1 cellular context compared by ENCODE assay signal in the genomic region with DNA sequence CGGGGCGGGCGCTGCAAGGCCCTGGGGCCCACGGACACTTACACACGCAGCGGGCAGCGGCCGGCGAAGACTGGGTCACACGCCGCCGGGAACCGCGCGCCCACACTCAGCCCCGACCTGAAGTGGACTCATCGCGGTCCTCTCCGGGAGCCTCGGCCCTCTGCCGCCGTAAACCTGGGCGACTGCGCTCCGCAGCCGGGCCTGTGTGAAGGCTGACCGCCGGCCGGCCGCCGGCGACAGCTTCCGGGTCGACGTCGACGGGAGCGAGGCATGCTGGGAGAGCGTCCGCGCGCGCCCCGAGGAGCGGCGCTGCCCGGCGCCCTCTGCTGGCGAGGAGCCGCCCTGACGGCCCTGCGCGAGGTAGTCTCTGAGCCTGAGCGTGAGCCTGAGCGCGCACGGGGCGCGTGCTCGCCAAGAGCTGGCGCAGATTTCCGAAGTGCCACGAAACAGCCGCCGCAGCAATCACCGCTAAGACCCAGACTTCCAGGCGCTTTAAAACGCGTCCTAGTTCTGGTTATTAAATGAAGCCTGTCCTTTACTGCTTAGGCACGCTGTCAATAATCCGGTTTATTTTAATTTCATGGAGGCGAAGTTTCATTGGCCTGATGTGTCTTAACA.
TF ChIP-seq lines count a peak whose summit lies in the region.

A gene with protein sequence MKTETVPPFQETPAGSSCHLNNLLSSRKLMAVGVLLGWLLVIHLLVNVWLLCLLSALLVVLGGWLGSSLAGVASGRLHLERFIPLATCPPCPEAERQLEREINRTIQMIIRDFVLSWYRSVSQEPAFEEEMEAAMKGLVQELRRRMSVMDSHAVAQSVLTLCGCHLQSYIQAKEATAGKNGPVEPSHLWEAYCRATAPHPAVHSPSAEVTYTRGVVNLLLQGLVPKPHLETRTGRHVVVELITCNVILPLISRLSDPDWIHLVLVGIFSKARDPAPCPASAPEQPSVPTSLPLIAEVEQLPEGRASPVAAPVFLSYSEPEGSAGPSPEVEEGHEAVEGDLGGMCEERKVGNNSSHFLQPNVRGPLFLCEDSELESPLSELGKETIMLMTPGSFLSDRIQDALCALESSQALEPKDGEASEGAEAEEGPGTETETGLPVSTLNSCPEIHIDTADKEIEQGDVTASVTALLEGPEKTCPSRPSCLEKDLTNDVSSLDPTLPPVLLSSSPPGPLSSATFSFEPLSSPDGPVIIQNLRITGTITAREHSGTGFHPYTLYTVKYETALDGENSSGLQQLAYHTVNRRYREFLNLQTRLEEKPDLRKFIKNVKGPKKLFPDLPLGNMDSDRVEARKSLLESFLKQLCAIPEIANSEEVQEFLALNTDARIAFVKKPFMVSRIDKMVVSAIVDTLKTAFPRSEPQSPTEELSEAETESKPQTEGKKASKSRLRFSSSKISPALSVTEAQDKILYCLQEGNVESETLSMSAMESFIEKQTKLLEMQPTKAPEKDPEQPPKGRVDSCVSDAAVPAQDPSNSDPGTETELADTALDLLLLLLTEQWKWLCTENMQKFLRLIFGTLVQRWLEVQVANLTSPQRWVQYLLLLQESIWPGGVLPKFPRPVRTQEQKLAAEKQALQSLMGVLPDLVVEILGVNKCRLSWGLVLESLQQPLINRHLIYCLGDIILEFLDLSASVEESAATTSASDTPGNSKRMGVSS (minus strand): TSS at position 242 of the 618 bp plus-strand sequence. CDS start 540 bp downstream, outside the sequence.

TF ChIP-seq in HEK293, 187 proteins besides CTCF, POLR2A, EP300 and RAD21 (continued from another document and continues in another):
- TF ChIP-seq, protein P1, sequence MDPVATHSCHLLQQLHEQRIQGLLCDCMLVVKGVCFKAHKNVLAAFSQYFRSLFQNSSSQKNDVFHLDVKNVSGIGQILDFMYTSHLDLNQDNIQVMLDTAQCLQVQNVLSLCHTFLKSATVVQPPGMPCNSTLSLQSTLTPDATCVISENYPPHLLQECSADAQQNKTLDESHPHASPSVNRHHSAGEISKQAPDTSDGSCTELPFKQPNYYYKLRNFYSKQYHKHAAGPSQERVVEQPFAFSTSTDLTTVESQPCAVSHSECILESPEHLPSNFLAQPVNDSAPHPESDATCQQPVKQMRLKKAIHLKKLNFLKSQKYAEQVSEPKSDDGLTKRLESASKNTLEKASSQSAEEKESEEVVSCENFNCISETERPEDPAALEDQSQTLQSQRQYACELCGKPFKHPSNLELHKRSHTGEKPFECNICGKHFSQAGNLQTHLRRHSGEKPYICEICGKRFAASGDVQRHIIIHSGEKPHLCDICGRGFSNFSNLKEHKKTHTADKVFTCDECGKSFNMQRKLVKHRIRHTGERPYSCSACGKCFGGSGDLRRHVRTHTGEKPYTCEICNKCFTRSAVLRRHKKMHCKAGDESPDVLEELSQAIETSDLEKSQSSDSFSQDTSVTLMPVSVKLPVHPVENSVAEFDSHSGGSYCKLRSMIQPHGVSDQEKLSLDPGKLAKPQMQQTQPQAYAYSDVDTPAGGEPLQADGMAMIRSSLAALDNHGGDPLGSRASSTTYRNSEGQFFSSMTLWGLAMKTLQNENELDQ (tag by site-specific recombination; IDR thresholded peaks at IDR 0.05; ENCODE audit: low read depth): no peak
- TF ChIP-seq ZNF221 (tag by site-specific recombination; IDR thresholded peaks at IDR 0.05; ENCODE audit: borderline replicate concordance) (no peak), ZNF48 (tag by site-specific recombination; IDR thresholded peaks at IDR 0.05) (no peak), GLIS1 (tag by site-specific recombination; IDR thresholded peaks at IDR 0.05) (no peak), ZFP41 (tag by site-specific recombination; IDR thresholded peaks at IDR 0.05; ENCODE audit: borderline replicate concordance) (no peak), ZFP37 (tag by site-specific recombination; IDR thresholded peaks at IDR 0.05) (no peak), ZNF623 (tag by site-specific recombination; IDR thresholded peaks at IDR 0.05) (no peak), ZNF184 (tag by site-specific recombination; IDR thresholded peaks at IDR 0.05) (no peak), ZNF157 (tag by site-specific recombination; IDR thresholded peaks at IDR 0.05) (no peak), ZNF248 (tag by site-specific recombination; IDR thresholded peaks at IDR 0.05) (no peak), ZNF777 (tag by site-specific recombination; IDR thresholded peaks at IDR 0.05; ENCODE audit: borderline replicate concordance) (no peak), ZNF24 (tag by site-specific recombination; IDR thresholded peaks at IDR 0.05) (no peak), ZFP69B (tag by site-specific recombination; IDR thresholded peaks at IDR 0.05) (0 out of 2 replicates have a peak, but pooled peaks have one; percentile 54), YY1 (tag by site-specific recombination; IDR thresholded peaks at IDR 0.05) (peak; percentile 51), ZBTB8A (tag by site-specific recombination; IDR thresholded peaks at IDR 0.05) (no peak), OVOL3 (tag by site-specific recombination; IDR thresholded peaks at IDR 0.05) (no peak), ZNF785 (tag by site-specific recombination; IDR thresholded peaks at IDR 0.05) (no peak), ZNF341 (tag by site-specific recombination; IDR thresholded peaks at IDR 0.05; ENCODE audit: low read depth) (no peak)
- TF ChIP-seq, protein P2, sequence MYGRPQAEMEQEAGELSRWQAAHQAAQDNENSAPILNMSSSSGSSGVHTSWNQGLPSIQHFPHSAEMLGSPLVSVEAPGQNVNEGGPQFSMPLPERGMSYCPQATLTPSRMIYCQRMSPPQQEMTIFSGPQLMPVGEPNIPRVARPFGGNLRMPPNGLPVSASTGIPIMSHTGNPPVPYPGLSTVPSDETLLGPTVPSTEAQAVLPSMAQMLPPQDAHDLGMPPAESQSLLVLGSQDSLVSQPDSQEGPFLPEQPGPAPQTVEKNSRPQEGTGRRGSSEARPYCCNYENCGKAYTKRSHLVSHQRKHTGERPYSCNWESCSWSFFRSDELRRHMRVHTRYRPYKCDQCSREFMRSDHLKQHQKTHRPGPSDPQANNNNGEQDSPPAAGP (tag by site-specific recombination; IDR thresholded peaks at IDR 0.05): 0 out of 2 replicates have a peak, but pooled peaks have one; percentile 28
- TF ChIP-seq, protein P3, sequence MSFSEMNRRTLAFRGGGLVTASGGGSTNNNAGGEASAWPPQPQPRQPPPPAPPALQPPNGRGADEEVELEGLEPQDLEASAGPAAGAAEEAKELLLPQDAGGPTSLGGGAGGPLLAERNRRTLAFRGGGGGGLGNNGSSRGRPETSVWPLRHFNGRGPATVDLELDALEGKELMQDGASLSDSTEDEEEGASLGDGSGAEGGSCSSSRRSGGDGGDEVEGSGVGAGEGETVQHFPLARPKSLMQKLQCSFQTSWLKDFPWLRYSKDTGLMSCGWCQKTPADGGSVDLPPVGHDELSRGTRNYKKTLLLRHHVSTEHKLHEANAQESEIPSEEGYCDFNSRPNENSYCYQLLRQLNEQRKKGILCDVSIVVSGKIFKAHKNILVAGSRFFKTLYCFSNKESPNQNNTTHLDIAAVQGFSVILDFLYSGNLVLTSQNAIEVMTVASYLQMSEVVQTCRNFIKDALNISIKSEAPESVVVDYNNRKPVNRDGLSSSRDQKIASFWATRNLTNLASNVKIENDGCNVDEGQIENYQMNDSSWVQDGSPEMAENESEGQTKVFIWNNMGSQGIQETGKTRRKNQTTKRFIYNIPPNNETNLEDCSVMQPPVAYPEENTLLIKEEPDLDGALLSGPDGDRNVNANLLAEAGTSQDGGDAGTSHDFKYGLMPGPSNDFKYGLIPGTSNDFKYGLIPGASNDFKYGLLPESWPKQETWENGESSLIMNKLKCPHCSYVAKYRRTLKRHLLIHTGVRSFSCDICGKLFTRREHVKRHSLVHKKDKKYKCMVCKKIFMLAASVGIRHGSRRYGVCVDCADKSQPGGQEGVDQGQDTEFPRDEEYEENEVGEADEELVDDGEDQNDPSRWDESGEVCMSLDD (tag by site-specific recombination; IDR thresholded peaks at IDR 0.05): no peak
- TF ChIP-seq, protein P4, sequence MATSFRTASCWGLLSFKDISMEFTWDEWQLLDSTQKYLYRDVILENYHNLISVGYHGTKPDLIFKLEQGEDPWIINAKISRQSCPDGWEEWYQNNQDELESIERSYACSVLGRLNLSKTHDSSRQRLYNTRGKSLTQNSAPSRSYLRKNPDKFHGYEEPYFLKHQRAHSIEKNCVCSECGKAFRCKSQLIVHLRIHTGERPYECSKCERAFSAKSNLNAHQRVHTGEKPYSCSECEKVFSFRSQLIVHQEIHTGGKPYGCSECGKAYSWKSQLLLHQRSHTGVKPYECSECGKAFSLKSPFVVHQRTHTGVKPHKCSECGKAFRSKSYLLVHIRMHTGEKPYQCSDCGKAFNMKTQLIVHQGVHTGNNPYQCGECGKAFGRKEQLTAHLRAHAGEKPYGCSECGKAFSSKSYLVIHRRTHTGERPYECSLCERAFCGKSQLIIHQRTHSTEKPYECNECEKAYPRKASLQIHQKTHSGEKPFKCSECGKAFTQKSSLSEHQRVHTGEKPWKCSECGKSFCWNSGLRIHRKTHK (tag by site-specific recombination; IDR thresholded peaks at IDR 0.05): no peak
- TF ChIP-seq, protein P5, sequence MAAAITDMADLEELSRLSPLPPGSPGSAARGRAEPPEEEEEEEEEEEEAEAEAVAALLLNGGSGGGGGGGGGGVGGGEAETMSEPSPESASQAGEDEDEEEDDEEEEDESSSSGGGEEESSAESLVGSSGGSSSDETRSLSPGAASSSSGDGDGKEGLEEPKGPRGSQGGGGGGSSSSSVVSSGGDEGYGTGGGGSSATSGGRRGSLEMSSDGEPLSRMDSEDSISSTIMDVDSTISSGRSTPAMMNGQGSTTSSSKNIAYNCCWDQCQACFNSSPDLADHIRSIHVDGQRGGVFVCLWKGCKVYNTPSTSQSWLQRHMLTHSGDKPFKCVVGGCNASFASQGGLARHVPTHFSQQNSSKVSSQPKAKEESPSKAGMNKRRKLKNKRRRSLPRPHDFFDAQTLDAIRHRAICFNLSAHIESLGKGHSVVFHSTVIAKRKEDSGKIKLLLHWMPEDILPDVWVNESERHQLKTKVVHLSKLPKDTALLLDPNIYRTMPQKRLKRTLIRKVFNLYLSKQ (tag by site-specific recombination; IDR thresholded peaks at IDR 0.05; ENCODE audit: borderline replicate concordance): no peak
- TF ChIP-seq, protein P6, sequence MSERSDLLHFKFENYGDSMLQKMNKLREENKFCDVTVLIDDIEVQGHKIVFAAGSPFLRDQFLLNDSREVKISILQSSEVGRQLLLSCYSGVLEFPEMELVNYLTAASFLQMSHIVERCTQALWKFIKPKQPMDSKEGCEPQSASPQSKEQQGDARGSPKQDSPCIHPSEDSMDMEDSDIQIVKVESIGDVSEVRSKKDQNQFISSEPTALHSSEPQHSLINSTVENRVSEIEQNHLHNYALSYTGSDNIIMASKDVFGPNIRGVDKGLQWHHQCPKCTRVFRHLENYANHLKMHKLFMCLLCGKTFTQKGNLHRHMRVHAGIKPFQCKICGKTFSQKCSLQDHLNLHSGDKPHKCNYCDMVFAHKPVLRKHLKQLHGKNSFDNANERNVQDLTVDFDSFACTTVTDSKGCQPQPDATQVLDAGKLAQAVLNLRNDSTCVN (tag by site-specific recombination; optimal IDR thresholded peaks at IDR 0.05): peak; percentile 86
- TF ChIP-seq, protein P7, sequence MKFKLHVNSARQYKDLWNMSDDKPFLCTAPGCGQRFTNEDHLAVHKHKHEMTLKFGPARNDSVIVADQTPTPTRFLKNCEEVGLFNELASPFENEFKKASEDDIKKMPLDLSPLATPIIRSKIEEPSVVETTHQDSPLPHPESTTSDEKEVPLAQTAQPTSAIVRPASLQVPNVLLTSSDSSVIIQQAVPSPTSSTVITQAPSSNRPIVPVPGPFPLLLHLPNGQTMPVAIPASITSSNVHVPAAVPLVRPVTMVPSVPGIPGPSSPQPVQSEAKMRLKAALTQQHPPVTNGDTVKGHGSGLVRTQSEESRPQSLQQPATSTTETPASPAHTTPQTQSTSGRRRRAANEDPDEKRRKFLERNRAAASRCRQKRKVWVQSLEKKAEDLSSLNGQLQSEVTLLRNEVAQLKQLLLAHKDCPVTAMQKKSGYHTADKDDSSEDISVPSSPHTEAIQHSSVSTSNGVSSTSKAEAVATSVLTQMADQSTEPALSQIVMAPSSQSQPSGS (tag by site-specific recombination; IDR thresholded peaks at IDR 0.05; ENCODE audit: low read depth): no peak
- TF ChIP-seq, protein P8, sequence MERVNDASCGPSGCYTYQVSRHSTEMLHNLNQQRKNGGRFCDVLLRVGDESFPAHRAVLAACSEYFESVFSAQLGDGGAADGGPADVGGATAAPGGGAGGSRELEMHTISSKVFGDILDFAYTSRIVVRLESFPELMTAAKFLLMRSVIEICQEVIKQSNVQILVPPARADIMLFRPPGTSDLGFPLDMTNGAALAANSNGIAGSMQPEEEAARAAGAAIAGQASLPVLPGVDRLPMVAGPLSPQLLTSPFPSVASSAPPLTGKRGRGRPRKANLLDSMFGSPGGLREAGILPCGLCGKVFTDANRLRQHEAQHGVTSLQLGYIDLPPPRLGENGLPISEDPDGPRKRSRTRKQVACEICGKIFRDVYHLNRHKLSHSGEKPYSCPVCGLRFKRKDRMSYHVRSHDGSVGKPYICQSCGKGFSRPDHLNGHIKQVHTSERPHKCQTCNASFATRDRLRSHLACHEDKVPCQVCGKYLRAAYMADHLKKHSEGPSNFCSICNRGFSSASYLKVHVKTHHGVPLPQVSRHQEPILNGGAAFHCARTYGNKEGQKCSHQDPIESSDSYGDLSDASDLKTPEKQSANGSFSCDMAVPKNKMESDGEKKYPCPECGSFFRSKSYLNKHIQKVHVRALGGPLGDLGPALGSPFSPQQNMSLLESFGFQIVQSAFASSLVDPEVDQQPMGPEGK (tag by site-specific recombination; IDR thresholded peaks at IDR 0.05): no peak
- TF ChIP-seq, protein P9, sequence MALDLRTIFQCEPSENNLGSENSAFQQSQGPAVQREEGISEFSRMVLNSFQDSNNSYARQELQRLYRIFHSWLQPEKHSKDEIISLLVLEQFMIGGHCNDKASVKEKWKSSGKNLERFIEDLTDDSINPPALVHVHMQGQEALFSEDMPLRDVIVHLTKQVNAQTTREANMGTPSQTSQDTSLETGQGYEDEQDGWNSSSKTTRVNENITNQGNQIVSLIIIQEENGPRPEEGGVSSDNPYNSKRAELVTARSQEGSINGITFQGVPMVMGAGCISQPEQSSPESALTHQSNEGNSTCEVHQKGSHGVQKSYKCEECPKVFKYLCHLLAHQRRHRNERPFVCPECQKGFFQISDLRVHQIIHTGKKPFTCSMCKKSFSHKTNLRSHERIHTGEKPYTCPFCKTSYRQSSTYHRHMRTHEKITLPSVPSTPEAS (tag by site-specific recombination; IDR thresholded peaks at IDR 0.05): no peak
- TF ChIP-seq, protein P10, sequence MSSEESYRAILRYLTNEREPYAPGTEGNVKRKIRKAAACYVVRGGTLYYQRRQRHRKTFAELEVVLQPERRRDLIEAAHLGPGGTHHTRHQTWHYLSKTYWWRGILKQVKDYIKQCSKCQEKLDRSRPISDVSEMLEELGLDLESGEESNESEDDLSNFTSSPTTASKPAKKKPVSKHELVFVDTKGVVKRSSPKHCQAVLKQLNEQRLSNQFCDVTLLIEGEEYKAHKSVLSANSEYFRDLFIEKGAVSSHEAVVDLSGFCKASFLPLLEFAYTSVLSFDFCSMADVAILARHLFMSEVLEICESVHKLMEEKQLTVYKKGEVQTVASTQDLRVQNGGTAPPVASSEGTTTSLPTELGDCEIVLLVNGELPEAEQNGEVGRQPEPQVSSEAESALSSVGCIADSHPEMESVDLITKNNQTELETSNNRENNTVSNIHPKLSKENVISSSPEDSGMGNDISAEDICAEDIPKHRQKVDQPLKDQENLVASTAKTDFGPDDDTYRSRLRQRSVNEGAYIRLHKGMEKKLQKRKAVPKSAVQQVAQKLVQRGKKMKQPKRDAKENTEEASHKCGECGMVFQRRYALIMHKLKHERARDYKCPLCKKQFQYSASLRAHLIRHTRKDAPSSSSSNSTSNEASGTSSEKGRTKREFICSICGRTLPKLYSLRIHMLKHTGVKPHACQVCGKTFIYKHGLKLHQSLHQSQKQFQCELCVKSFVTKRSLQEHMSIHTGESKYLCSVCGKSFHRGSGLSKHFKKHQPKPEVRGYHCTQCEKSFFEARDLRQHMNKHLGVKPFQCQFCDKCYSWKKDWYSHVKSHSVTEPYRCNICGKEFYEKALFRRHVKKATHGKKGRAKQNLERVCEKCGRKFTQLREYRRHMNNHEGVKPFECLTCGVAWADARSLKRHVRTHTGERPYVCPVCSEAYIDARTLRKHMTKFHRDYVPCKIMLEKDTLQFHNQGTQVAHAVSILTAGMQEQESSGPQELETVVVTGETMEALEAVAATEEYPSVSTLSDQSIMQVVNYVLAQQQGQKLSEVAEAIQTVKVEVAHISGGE (tag by site-specific recombination; conservative IDR thresholded peaks at IDR 0.05; ENCODE audit: low read depth): peak; percentile 81
